Comparison of ENCODE assay signal across 20 cellular contexts in the genomic region with DNA sequence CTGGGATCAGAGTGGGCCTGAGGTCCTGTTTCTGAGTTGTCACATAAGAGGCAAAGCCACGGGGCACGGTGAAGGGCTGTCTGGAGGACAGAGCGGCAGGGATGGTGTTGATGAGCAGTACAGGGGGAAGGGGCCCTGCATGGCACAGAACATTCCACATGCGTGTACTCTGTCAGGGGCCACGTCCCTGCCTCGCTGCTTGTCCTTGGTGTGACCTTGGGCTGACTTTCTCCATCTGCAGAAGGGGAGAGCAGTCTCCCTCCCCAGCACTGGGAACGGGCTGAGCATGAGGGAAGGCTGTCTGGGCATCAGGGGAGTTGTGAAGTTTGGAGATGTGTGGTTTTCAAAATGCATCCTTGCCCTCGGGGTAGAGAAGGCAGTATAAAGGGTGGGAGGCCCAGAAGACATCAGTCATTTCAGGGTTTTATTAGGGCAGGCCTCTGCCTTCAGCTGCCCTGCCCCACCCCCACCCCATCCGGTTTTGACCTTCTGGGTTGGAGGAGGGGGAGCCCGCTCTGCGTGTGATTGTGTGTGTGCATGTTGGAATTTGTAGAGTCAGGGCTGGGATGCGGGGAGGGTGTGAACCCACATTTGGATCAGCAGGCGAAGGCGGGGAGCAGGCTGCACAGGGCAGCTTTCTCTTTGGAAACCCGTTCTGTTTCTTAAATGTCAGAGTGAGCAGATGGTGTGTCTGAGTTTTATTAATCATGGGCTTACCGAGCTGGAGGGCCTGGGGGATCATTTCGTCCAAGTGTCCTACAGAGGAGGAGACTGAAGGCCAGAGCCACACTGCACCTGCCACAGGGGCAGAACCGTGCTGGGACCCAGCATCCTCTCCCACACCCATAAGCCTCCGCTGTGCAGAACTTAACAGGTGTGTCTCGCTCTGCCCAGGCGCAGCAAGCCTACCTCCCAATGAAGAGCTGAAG.
A peak's percentile ranks its signal among the peaks of the same experiment; 100 is the strongest.
DNase-seq lines count a peak whose midpoint lies in the region; ATAC-seq and TF ChIP-seq lines count a peak whose summit lies in the region.
"Had no signal": no experiment of that assay in that cellular context is flagged by ENCODE, and none has a peak within 500 bp of the region (broad histone marks: within the 10 kb centered on the region; RNA-seq: fewer than 3 reads in every experiment).

No MANE protein-coding gene starts in this region.

- TF ChIP-seq CTCF in foreskin keratinocyte (conservative IDR thresholded peaks at IDR 0.05) (no peak), sigmoid colon (IDR thresholded peaks at IDR 0.05) (no peak), BE2C (IDR thresholded peaks at IDR 0.05; ENCODE audit: low read depth, low read length) (no peak)

- H3K4me3 ChIP-seq in sigmoid colon (no peak overlapping the region), BE2C (ENCODE audit: low read depth, low read length) (no peak overlapping the region)
- H3K4me3 ChIP-seq: PC-9, upper lobe of left lung had no signal

- H3K9me3 ChIP-seq in sigmoid colon = no peaks in the 10 kb centered on the region
- H3K9me3 ChIP-seq in BE2C = no peaks in the 10 kb centered on the region

- no peak for TF ChIP-seq POLR2A in sigmoid colon (IDR thresholded peaks at IDR 0.05)

- 74 to 76% methylated on average over 21 of the region's 21 CpGs for WGBS in sigmoid colon, 2 donors

- no peak overlapping the region for H3K27ac ChIP-seq in foreskin keratinocyte
- peak overlapping the region in 3 of 4 donors; percentile 56 to 73 (median 63) for H3K27ac ChIP-seq in sigmoid colon
- H3K27ac ChIP-seq: 22Rv1, parathyroid adenoma, PC-9 had no signal

- intact Hi-C loops in sigmoid colon (cut with DNase I) = no loop called here

- H3K27me3 ChIP-seq in foreskin keratinocyte = peaks cover 3% of the 10 kb centered on the region
- H3K27me3 ChIP-seq in sigmoid colon = no peaks in the 10 kb centered on the region
- no peaks in the 10 kb centered on the region for H3K27me3 ChIP-seq in BE2C
- H3K27me3 ChIP-seq: upper lobe of left lung had no signal

- H3K36me3 ChIP-seq in sigmoid colon = peaks cover 0 to 7% (median 0%) of the 10 kb centered on the region in 4 donors
- no peaks in the 10 kb centered on the region; the same call in none of the 2 replicates for H3K36me3 ChIP-seq in BE2C
- H3K36me3 ChIP-seq: upper lobe of left lung had no signal

- peak; percentile 41 for DNase-seq in NCI-H2107 treated with DMSO at 0.1 percent for 48 hours (lab: John Stamatoyannopoulos, UW; ENCODE audit: unreplicated experiment)
- no peak for DNase-seq in NCI-H2107 (lab: John Stamatoyannopoulos, UW)
- DNase-seq in NCI-H82 treated with DMSO at 0.1 percent for 48 hours (lab: John Stamatoyannopoulos, UW; ENCODE audit: unreplicated experiment) = peak; percentile 95
- DNase-seq in foreskin keratinocyte = no peak
- no peak for DNase-seq in sigmoid colon
- DNase-seq in BE2C = no peak
- DNase-seq in nucleus accumbens (lab: John Stamatoyannopoulos, UW) = no peak
- no peak for DNase-seq in glomerular visceral epithelial cell (ENCODE audit: extremely low spot score)
- DNase-seq: activated naive CD4-positive, alpha-beta T cell treated with anti-CD3 and anti-CD28 coated beads, Interleukin-2, amount 10 ng/mL, durations not matched to agents 7 days and 5 days; activated T-cell treated with anti-CD3 and anti-CD28 coated beads for 4 hours; CD4-positive, alpha-beta memory T cell; NCI-H1436; PC-9; stimulated activated CD4-positive, alpha-beta T cell treated with anti-CD3 and anti-CD28 coated beads, Interleukin-12 subunit alpha, Interleukin-12 subunit beta, amount 100 ng/mL, for 4 hours; stimulated activated naive CD4-positive, alpha-beta T cell had no signal

- TF ChIP-seq EP300 in sigmoid colon (IDR thresholded peaks at IDR 0.05) = no peak

- H3K4me1 ChIP-seq in foreskin keratinocyte (no peaks in the 10 kb centered on the region), sigmoid colon (peaks cover 0 to 44% (median 29%) of the 10 kb centered on the region in 4 donors), BE2C (peaks cover 17% of the 10 kb centered on the region)

- ATAC-seq in foreskin keratinocyte = peak; percentile 9
- ATAC-seq: esophagus mucosa, SK-N-SH treated with all-trans-retinoic acid at 6 μM for 48 hours had no signal

Comparison
In these comparisons a context has a peak if more than half of its experiments do, and no peak if none do; other contexts are left out.
1. DNase-seq: peak in NCI-H2107 treated with DMSO at 0.1 percent for 48 hours (single experiment) and NCI-H82 treated with DMSO at 0.1 percent for 48 hours (single experiment); none in NCI-H2107 (single experiment), foreskin keratinocyte (0 of 2), sigmoid colon (single experiment), BE2C (single experiment), nucleus accumbens (0 of 56) and glomerular visceral epithelial cell (single experiment).